Comparison of ENCODE assay signal across 6 cellular contexts in genomic region chr17:38747385-38748328, GRCh38. TPM values are rescaled to one million over a fixed set of nuclear protein-coding genes. Genes with fewer than 3 reads are reported as not detected.
DNase-seq lines count a peak whose midpoint lies in the region; ATAC-seq and TF ChIP-seq lines count a peak whose summit lies in the region.

No MANE protein-coding gene starts in this region.

- ATAC-seq in HG02852 (IDR thresholded peaks at IDR 0.05; ENCODE audit: unreplicated experiment) (no peak), HG03354 (IDR thresholded peaks at IDR 0.05; ENCODE audit: poor library complexity, severe bottlenecking, unreplicated experiment) (no peak)

- H3K4me3 ChIP-seq in AG09309 (ENCODE audit: control insufficient read depth, low read depth, low read length) (peak overlapping the region; percentile 99), Loucy (ENCODE audit: low read length, poor library complexity, severe bottlenecking) (peak overlapping the region; percentile 97), endodermal cell (ENCODE audit: low read length) (peak overlapping the region; percentile 95), skeletal muscle satellite cell (ENCODE audit: low read length) (peak overlapping the region; percentile 96)

- H3K27me3 Mint-ChIP-seq in endodermal cell (ENCODE audit: insufficient read depth), result no peaks in the 10 kb centered on the region

- no peaks in the 10 kb centered on the region for H3K27me3 ChIP-seq in Loucy (ENCODE audit: insufficient read depth, low read length, poor library complexity, severe bottlenecking)
- H3K27me3 ChIP-seq in endodermal cell (ENCODE audit: control insufficient read depth, insufficient read depth, low read length, poor library complexity, severe bottlenecking), result no peaks in the 10 kb centered on the region
- no peaks in the 10 kb centered on the region for H3K27me3 ChIP-seq in skeletal muscle satellite cell (ENCODE audit: control insufficient read depth, insufficient read depth, low read length)

- peaks cover 46% of the 10 kb centered on the region for H3K79me2 ChIP-seq in Loucy (ENCODE audit: insufficient read depth, low read length)

- H3K9me3 Mint-ChIP-seq in endodermal cell, result no peaks in the 10 kb centered on the region

- peak overlapping the region; percentile 81 for H3K27ac ChIP-seq in endodermal cell (ENCODE audit: low read depth, low read length)

- WGBS in endodermal cell (ENCODE audit: insufficient coverage in 1 of 2, insufficient read length in 1 of 2), 2 experiments, result 0% methylated on average over 62 of the region's 79 CpGs; no CpG with 5 or more reads in 1 of the 2 experiments

- DNase-seq in AG09309 (ENCODE audit: low read depth), result no peak
- peak; percentile 85 for DNase-seq in endodermal cell

- H3K4me2 ChIP-seq in Loucy (ENCODE audit: low read depth, low read length, poor library complexity, severe bottlenecking) (peak overlapping the region; percentile 99), skeletal muscle satellite cell (ENCODE audit: low read length) (peak overlapping the region; percentile 90)

- H3K4me3 Mint-ChIP-seq in endodermal cell, result peak overlapping the region; percentile 92

- H3K4me1 ChIP-seq in Loucy (ENCODE audit: insufficient read depth, low read length, poor library complexity, severe bottlenecking) (peaks cover 52% of the 10 kb centered on the region), endodermal cell (ENCODE audit: control insufficient read depth, insufficient read depth, low read length) (peaks cover 5% of the 10 kb centered on the region), skeletal muscle satellite cell (ENCODE audit: control insufficient read depth, insufficient read depth, low read length) (peaks cover 43% of the 10 kb centered on the region)

- peaks cover 11% of the 10 kb centered on the region; the same call in 1 of the 2 replicates for H3F3A ChIP-seq in Loucy (ENCODE audit: low read depth)

- peak overlapping the region; percentile 96 for H3K9ac ChIP-seq in Loucy (ENCODE audit: low read depth, low read length, poor library complexity, severe bottlenecking)
- peak overlapping the region; percentile 73 for H3K9ac ChIP-seq in endodermal cell (ENCODE audit: extremely low read depth, low read length, poor library complexity, severe bottlenecking)
- peak overlapping the region; percentile 93 for H3K9ac ChIP-seq in skeletal muscle satellite cell (ENCODE audit: low read depth, low read length)

- peak overlapping the region; percentile 97 for H2AFZ ChIP-seq in Loucy (ENCODE audit: low read length)

- H3K27ac Mint-ChIP-seq in endodermal cell, result peak overlapping the region; percentile 87

- peaks cover 41% of the 10 kb centered on the region for H3K4me1 Mint-ChIP-seq in endodermal cell

- H3K9me2 ChIP-seq in Loucy (replicated peaks; ENCODE audit: low read depth, low read length), result no peaks in the 10 kb centered on the region

- H3K36me3 ChIP-seq in Loucy (ENCODE audit: insufficient read depth, low read length), result no peaks in the 10 kb centered on the region
- H3K36me3 ChIP-seq in endodermal cell (ENCODE audit: control insufficient read depth, insufficient read depth, low read length), result peaks cover 9% of the 10 kb centered on the region
- no peaks in the 10 kb centered on the region for H3K36me3 ChIP-seq in skeletal muscle satellite cell (ENCODE audit: insufficient read depth, low read length)

- H4K20me1 ChIP-seq in Loucy (ENCODE audit: insufficient read depth, low read length, poor library complexity, severe bottlenecking), result peaks cover 12% of the 10 kb centered on the region

- peaks cover 18% of the 10 kb centered on the region for H3K36me3 Mint-ChIP-seq in endodermal cell (ENCODE audit: low read depth)

- no peak for TF ChIP-seq CTCF in AG09309 (IDR thresholded peaks at IDR 0.05; ENCODE audit: control insufficient read depth, insufficient read depth, low read depth, low read length, missing control alignments)
- peak; percentile 35 for TF ChIP-seq CTCF in Loucy (conservative IDR thresholded peaks at IDR 0.05; ENCODE audit: low read length)
- peak; percentile 38 for TF ChIP-seq CTCF in endodermal cell (conservative IDR thresholded peaks at IDR 0.05)

- no peaks in the 10 kb centered on the region for H3K9me3 ChIP-seq in Loucy (ENCODE audit: insufficient read depth, low read depth, low read length)
- H3K9me3 ChIP-seq in endodermal cell (ENCODE audit: control insufficient read depth, low read length), result no peaks in the 10 kb centered on the region
- H3K9me3 ChIP-seq in skeletal muscle satellite cell (replicated peaks; ENCODE audit: low read length), result no peaks in the 10 kb centered on the region

RNA-seq across cellular contexts. Expression of gene PCGF2, which starts 0.5 kb away (rescaled TPM):
- total RNA-seq in endodermal cell, result 100 to 1,000 TPM; 101 to 106 TPM
- polyA plus RNA-seq in endodermal cell (2013, experiment 1 of 2), result 83.8 TPM
- 72.3 TPM for polyA plus RNA-seq in endodermal cell (2013, experiment 2 of 2)
- total RNA-seq in skeletal muscle satellite cell (2012; rRNA removed), result 1.8 and 3.1 TPM in 2 replicates

RNA-seq across cellular contexts. Expression of gene PSMB3, which starts 4.9 kb away (rescaled TPM):
- total RNA-seq in endodermal cell, result 100 to 1,000 TPM; 192 to 244 TPM
- polyA plus RNA-seq in endodermal cell (2013, experiment 1 of 2), result 230 TPM
- 230 TPM for polyA plus RNA-seq in endodermal cell (2013, experiment 2 of 2)
- total RNA-seq in skeletal muscle satellite cell (2012; rRNA removed), result 460 and 486 TPM in 2 replicates

RNA-seq across cellular contexts. Expression of gene CISD3, which starts 17.5 kb away (rescaled TPM):
- total RNA-seq in endodermal cell, result 10 to 100 TPM in 1 of 2 donors, 1 to 10 TPM in 1; 8.9 to 11.2 TPM
- 5.7 TPM for polyA plus RNA-seq in endodermal cell (2013, experiment 1 of 2)
- 6.3 TPM for polyA plus RNA-seq in endodermal cell (2013, experiment 2 of 2)
- 2.8 and 6.1 TPM in 2 replicates for total RNA-seq in skeletal muscle satellite cell (2012; rRNA removed)

RNA-seq across cellular contexts. Expression of gene MLLT6, which starts 42.6 kb away (rescaled TPM):
- 100 to 1,000 TPM; 112 to 127 TPM for total RNA-seq in endodermal cell
- polyA plus RNA-seq in endodermal cell (2013, experiment 1 of 2), result 54.4 TPM
- polyA plus RNA-seq in endodermal cell (2013, experiment 2 of 2), result 49.1 TPM
- 14.7 and 17.5 TPM in 2 replicates for total RNA-seq in skeletal muscle satellite cell (2012; rRNA removed)

RNA-seq across cellular contexts. Expression of gene PIP4K2B, which starts 51.7 kb away (rescaled TPM):
- 10 to 100 TPM; 74.3 to 91.6 TPM for total RNA-seq in endodermal cell
- polyA plus RNA-seq in endodermal cell (2013, experiment 1 of 2), result 63.1 TPM
- polyA plus RNA-seq in endodermal cell (2013, experiment 2 of 2), result 63.1 TPM
- 37.3 and 41.1 TPM in 2 replicates for total RNA-seq in skeletal muscle satellite cell (2012; rRNA removed)
